8 cellular contexts compared by ENCODE assay signal in genomic region chr3:159322322-159322939, GRCh38.
DNase-seq lines count a peak whose midpoint lies in the region; ATAC-seq and TF ChIP-seq lines count a peak whose summit lies in the region.

No MANE protein-coding gene starts in this region.

- no peak overlapping the region for H3K4me2 ChIP-seq in SU-DHL-6 (ENCODE audit: low read depth, low read length, poor library complexity, severe bottlenecking)

- intact Hi-C loops in left cardiac atrium (cut with DNase I) = loop anchor here in 1 of 2 donors (10.0 kb wide), 1 partner anchor 482 kb away; no protein-coding TSS in a partner anchor

- no peaks in the 10 kb centered on the region for H4K20me1 ChIP-seq in SU-DHL-6 (ENCODE audit: low read depth, low read length)

- peak; percentile 83 for TF ChIP-seq CTCF in SU-DHL-6 (IDR thresholded peaks at IDR 0.05; ENCODE audit: insufficient read depth, low read length, poor library complexity, severe bottlenecking)
- no peak for TF ChIP-seq CTCF in coronary artery (IDR thresholded peaks at IDR 0.05)

- no peaks in the 10 kb centered on the region for H3K9me2 ChIP-seq in SU-DHL-6 (replicated peaks; ENCODE audit: insufficient read depth, low read length)

- no peaks in the 10 kb centered on the region for H3K27me3 ChIP-seq in SU-DHL-6 (ENCODE audit: low read length)

- H3K27me3 Mint-ChIP-seq in stimulated activated naive CD8-positive, alpha-beta T cell treated with anti-CD3 and anti-CD28 coated beads, Interleukin-15, amount 100 ng/mL, for 72 hours = no peaks in the 10 kb centered on the region

- no peaks in the 10 kb centered on the region for H3K4me1 Mint-ChIP-seq in stimulated activated naive CD8-positive, alpha-beta T cell treated with anti-CD3 and anti-CD28 coated beads, Interleukin-15, amount 100 ng/mL, for 72 hours

- H3K4me3 ChIP-seq in SU-DHL-6 (ENCODE audit: insufficient read depth, low read length, poor library complexity, severe bottlenecking) (no peak overlapping the region), coronary artery (no peak overlapping the region)

- H3K79me2 ChIP-seq in SU-DHL-6 (ENCODE audit: insufficient read depth, low read length) = no peaks in the 10 kb centered on the region

- no peak overlapping the region for H3K9ac ChIP-seq in SU-DHL-6 (ENCODE audit: low read length)

- peaks cover 0 to 5% of the 10 kb centered on the region in 2 donors for H3K9me3 Mint-ChIP-seq in stimulated activated naive CD8-positive, alpha-beta T cell treated with anti-CD3 and anti-CD28 coated beads, Interleukin-15, amount 100 ng/mL, for 72 hours

- H3K27ac Mint-ChIP-seq in stimulated activated naive CD8-positive, alpha-beta T cell treated with anti-CD3 and anti-CD28 coated beads, Interleukin-15, amount 100 ng/mL, for 72 hours = no peak overlapping the region

- H3K27ac ChIP-seq in SU-DHL-6 (ENCODE audit: low read depth, low read length) (no peak overlapping the region), coronary artery (no peak overlapping the region)

- no peaks in the 10 kb centered on the region for H3F3A ChIP-seq in SU-DHL-6 (ENCODE audit: insufficient read depth)

- no peak overlapping the region for H2AFZ ChIP-seq in SU-DHL-6 (ENCODE audit: low read depth, low read length, severe bottlenecking)

- ATAC-seq in GM18499 (IDR thresholded peaks at IDR 0.05; ENCODE audit: insufficient read depth, unreplicated experiment) (peak; percentile 85), HG03159 (IDR thresholded peaks at IDR 0.05; ENCODE audit: unreplicated experiment) (peak; percentile 85), left cardiac atrium (peak; percentile 23 to 30), GM18873 (IDR thresholded peaks at IDR 0.05; ENCODE audit: low FRiP score, unreplicated experiment) (no peak)
- no peak for ATAC-seq in stimulated activated naive CD8-positive, alpha-beta T cell treated with anti-CD3 and anti-CD28 coated beads, Interleukin-15, amount 100 ng/mL, for 72 hours

- no peaks in the 10 kb centered on the region for H3K9me3 ChIP-seq in SU-DHL-6 (ENCODE audit: insufficient read depth, low read length)

- no peaks in the 10 kb centered on the region for H3K36me3 ChIP-seq in SU-DHL-6 (ENCODE audit: low read length)

- DNase-seq in AG20443 (ENCODE audit: low spot score) (peak; percentile 71), left cardiac atrium (peak; percentile 21), coronary artery (ENCODE audit: low spot score) (no peak)
- DNase-seq in stimulated activated naive CD8-positive, alpha-beta T cell treated with anti-CD3 and anti-CD28 coated beads, Interleukin-15, amount 100 ng/mL, for 72 hours = peak; percentile 3 to 11

- H3K4me3 Mint-ChIP-seq in stimulated activated naive CD8-positive, alpha-beta T cell treated with anti-CD3 and anti-CD28 coated beads, Interleukin-15, amount 100 ng/mL, for 72 hours = no peak overlapping the region

Comparison
In these comparisons a context has a peak if more than half of its experiments do, and no peak if none do; other contexts are left out.
1. ATAC-seq: peak in GM18499 (single experiment), HG03159 (single experiment) and left cardiac atrium (2 of 2); none in stimulated activated naive CD8-positive, alpha-beta T cell treated with anti-CD3 and anti-CD28 coated beads, Interleukin-15, amount 100 ng/mL, for 72 hours (single experiment) and GM18873 (single experiment).